17 cellular contexts compared by ENCODE assay signal in genomic region chr7:21243265-21243664, GRCh38.
DNase-seq lines count a peak whose midpoint lies in the region; ATAC-seq, FAIRE-seq and TF ChIP-seq lines count a peak whose summit lies in the region.
"Had no signal": no experiment of that assay in that cellular context is flagged by ENCODE, and none has a peak within 500 bp of the region (broad histone marks: within the 10 kb centered on the region; RNA-seq: fewer than 3 reads in every experiment).

No MANE protein-coding gene starts in this region.

- ATAC-seq in WTC11 (peak; percentile 92), GM21737 (IDR thresholded peaks at IDR 0.05; ENCODE audit: unreplicated experiment) (no peak), GM18520 (IDR thresholded peaks at IDR 0.05; ENCODE audit: unreplicated experiment) (no peak)
- ATAC-seq: A549, GM12878, K562 had no signal

- FAIRE-seq in HTR-8/SVneo (lab: Jason Lieb, UNC), result no peak
- FAIRE-seq: A549, GM12878, GM19239, K562 had no signal

- H3K9me3 Mint-ChIP-seq in WTC11, result no peaks in the 10 kb centered on the region
- H3K9me3 Mint-ChIP-seq in glutamatergic neuron (ENCODE audit: unreplicated experiment), result no peaks in the 10 kb centered on the region
- H3K9me3 Mint-ChIP-seq: CD4-positive, alpha-beta T cell had no signal

- H3K36me3 Mint-ChIP-seq in WTC11 (no peaks in the 10 kb centered on the region), glutamatergic neuron (ENCODE audit: unreplicated experiment) (no peaks in the 10 kb centered on the region)

- no peak overlapping the region for H3K4me3 Mint-ChIP-seq in WTC11
- no peak overlapping the region for H3K4me3 Mint-ChIP-seq in glutamatergic neuron (ENCODE audit: unreplicated experiment)
- H3K4me3 Mint-ChIP-seq: CD4-positive, alpha-beta T cell had no signal

- POLR2A ChIA-PET in WTC11 (lab: Charles Lee), result no interaction called here

- no peaks in the 10 kb centered on the region for H3K27me3 Mint-ChIP-seq in WTC11 (ENCODE audit: low read depth)
- H3K27me3 Mint-ChIP-seq in glutamatergic neuron (ENCODE audit: unreplicated experiment), result no peaks in the 10 kb centered on the region

- H3K27ac Mint-ChIP-seq in WTC11 (no peak overlapping the region), glutamatergic neuron (ENCODE audit: unreplicated experiment) (no peak overlapping the region)
- H3K27ac Mint-ChIP-seq: CD4-positive, alpha-beta T cell had no signal

- CTCF ChIA-PET in WTC11 (lab: Charles Lee), result interaction anchor here (0.9 to 1.6 kb wide), 2 partner anchors 8 to 11 kb away, joined by 4 to 16 read pairs; no protein-coding TSS in a partner anchor

- TF ChIP-seq CTCF in WTC11 (IDR thresholded peaks at IDR 0.05) (no peak), glutamatergic neuron (IDR thresholded peaks at IDR 0.05; ENCODE audit: partially characterized antibody, unreplicated experiment) (no peak)

- peaks cover 13% of the 10 kb centered on the region for H3K4me1 Mint-ChIP-seq in WTC11
- H3K4me1 Mint-ChIP-seq in glutamatergic neuron (ENCODE audit: low read depth, unreplicated experiment), result no peaks in the 10 kb centered on the region

- DNase-seq in NCI-H2227 (lab: John Stamatoyannopoulos, UW; ENCODE audit: unreplicated experiment) (peak; percentile 4), NCI-H2227 treated with DMSO at 0.1 percent for 48 hours (lab: John Stamatoyannopoulos, UW) (no peak), WTC11 (ENCODE audit: low spot score) (no peak), iPS-NIHi11 (ENCODE audit: low spot score) (peak; percentile 20), HTR-8/SVneo (ENCODE audit: insufficient read length, low spot score) (no peak), glutamatergic neuron (no peak)
- DNase-seq: AML-193; CD4-positive, alpha-beta T cell; DMS79 treated with DMSO at 0.1 percent for 48 hours; GM23248; IMR-90 had no signal

TF ChIP-seq in WTC11, 78 proteins besides CTCF, POLR2A, EP300 and RAD21:
- TF ChIP-seq, protein P1, sequence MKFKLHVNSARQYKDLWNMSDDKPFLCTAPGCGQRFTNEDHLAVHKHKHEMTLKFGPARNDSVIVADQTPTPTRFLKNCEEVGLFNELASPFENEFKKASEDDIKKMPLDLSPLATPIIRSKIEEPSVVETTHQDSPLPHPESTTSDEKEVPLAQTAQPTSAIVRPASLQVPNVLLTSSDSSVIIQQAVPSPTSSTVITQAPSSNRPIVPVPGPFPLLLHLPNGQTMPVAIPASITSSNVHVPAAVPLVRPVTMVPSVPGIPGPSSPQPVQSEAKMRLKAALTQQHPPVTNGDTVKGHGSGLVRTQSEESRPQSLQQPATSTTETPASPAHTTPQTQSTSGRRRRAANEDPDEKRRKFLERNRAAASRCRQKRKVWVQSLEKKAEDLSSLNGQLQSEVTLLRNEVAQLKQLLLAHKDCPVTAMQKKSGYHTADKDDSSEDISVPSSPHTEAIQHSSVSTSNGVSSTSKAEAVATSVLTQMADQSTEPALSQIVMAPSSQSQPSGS (CRISPR knock-in tag; IDR thresholded peaks at IDR 0.05; ENCODE audit: borderline replicate concordance, low read depth), result no peak
- TF ChIP-seq ETV6 (CRISPR knock-in tag; IDR thresholded peaks at IDR 0.05), result no peak
- TF ChIP-seq CBFB (CRISPR knock-in tag; IDR thresholded peaks at IDR 0.05; ENCODE audit: low read depth), result no peak
- TF ChIP-seq, protein P2, sequence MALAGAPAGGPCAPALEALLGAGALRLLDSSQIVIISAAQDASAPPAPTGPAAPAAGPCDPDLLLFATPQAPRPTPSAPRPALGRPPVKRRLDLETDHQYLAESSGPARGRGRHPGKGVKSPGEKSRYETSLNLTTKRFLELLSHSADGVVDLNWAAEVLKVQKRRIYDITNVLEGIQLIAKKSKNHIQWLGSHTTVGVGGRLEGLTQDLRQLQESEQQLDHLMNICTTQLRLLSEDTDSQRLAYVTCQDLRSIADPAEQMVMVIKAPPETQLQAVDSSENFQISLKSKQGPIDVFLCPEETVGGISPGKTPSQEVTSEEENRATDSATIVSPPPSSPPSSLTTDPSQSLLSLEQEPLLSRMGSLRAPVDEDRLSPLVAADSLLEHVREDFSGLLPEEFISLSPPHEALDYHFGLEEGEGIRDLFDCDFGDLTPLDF (CRISPR knock-in tag; IDR thresholded peaks at IDR 0.05), result no peak
- TF ChIP-seq MXD4 (CRISPR knock-in tag; IDR thresholded peaks at IDR 0.05; ENCODE audit: borderline replicate concordance), result no peak
- TF ChIP-seq IRF2 (CRISPR knock-in tag; IDR thresholded peaks at IDR 0.05; ENCODE audit: borderline replicate concordance, low read depth), result no peak
- no peak for TF ChIP-seq PRRX2 (CRISPR knock-in tag; IDR thresholded peaks at IDR 0.05)
- no peak for TF ChIP-seq GRHL2 (CRISPR knock-in tag; IDR thresholded peaks at IDR 0.05; ENCODE audit: insufficient replicate concordance, severe bottlenecking)
- no peak for TF ChIP-seq ZNF396 (CRISPR knock-in tag; IDR thresholded peaks at IDR 0.05; ENCODE audit: borderline replicate concordance)
- TF ChIP-seq HMGA2 (CRISPR knock-in tag; IDR thresholded peaks at IDR 0.05), result no peak

Comparison
In these comparisons a context has a peak if more than half of its experiments do, and no peak if none do; other contexts are left out.
1. DNase-seq: peak in NCI-H2227 (single experiment) and iPS-NIHi11 (single experiment); none in NCI-H2227 treated with DMSO at 0.1 percent for 48 hours (single experiment), WTC11 (single experiment), HTR-8/SVneo (single experiment) and glutamatergic neuron (single experiment).